In genomic region chr2:72147971-72148369, GRCh38 we compare ENCODE assay signal across 9 cellular contexts. TPM values are rescaled to one million over a fixed set of nuclear protein-coding genes. Genes with fewer than 3 reads are reported as not detected.
DNase-seq lines count a peak whose midpoint lies in the region; ATAC-seq and TF ChIP-seq lines count a peak whose summit lies in the region.
"Had no signal": no experiment of that assay in that cellular context is flagged by ENCODE, and none has a peak within 500 bp of the region (broad histone marks: within the 10 kb centered on the region; RNA-seq: fewer than 3 reads in every experiment).

No MANE protein-coding gene starts in this region.

- peaks cover 74% of the 10 kb centered on the region for H3K27me3 Mint-ChIP-seq in stimulated activated naive CD8-positive, alpha-beta T cell treated with anti-CD3 and anti-CD28 coated beads, Interleukin-15, Interleukin-2, amounts not matched to agents 100 ng/mL and 50 ng/mL, for 24 hours
- H3K27me3 Mint-ChIP-seq in chondrocyte (ENCODE audit: low read depth) (peaks cover 44% of the 10 kb centered on the region), natural killer cell (ENCODE audit: low read depth in 2 of 2) (peaks cover 61 to 66% of the 10 kb centered on the region in 2 donors)

- TF ChIP-seq CTCF in chondrocyte (IDR thresholded peaks at IDR 0.05) (no peak), natural killer cell (IDR thresholded peaks at IDR 0.05) (no peak)

- H3K4me1 Mint-ChIP-seq in stimulated activated naive CD8-positive, alpha-beta T cell treated with anti-CD3 and anti-CD28 coated beads, Interleukin-15, Interleukin-2, amounts not matched to agents 100 ng/mL and 50 ng/mL, for 24 hours (ENCODE audit: low read depth), result peaks cover 51% of the 10 kb centered on the region
- peaks cover 51% of the 10 kb centered on the region for H3K4me1 Mint-ChIP-seq in chondrocyte (ENCODE audit: low read depth)
- peaks cover 35 to 43% of the 10 kb centered on the region in 2 donors for H3K4me1 Mint-ChIP-seq in natural killer cell

- peak overlapping the region; percentile 64 for H3K4me3 Mint-ChIP-seq in stimulated activated naive CD8-positive, alpha-beta T cell treated with anti-CD3 and anti-CD28 coated beads, Interleukin-15, Interleukin-2, amounts not matched to agents 100 ng/mL and 50 ng/mL, for 24 hours
- H3K4me3 Mint-ChIP-seq in chondrocyte (ENCODE audit: unreplicated experiment) (peak overlapping the region; percentile 64), natural killer cell (peak overlapping the region; percentile 80)

- no peak for ATAC-seq in stimulated activated naive CD8-positive, alpha-beta T cell treated with anti-CD3 and anti-CD28 coated beads, Interleukin-15, Interleukin-2, amounts not matched to agents 100 U/mL and 50 U/mL, for 24 hours
- ATAC-seq in natural killer cell, result no peak
- ATAC-seq in HG03175 (IDR thresholded peaks at IDR 0.05; ENCODE audit: unreplicated experiment), result no peak

- DNase-seq in stimulated activated naive CD8-positive, alpha-beta T cell treated with anti-CD3 and anti-CD28 coated beads, Interleukin-15, Interleukin-2, amounts not matched to agents 100 U/mL and 50 U/mL, for 24 hours, result no peak
- DNase-seq in chondrocyte (ENCODE audit: low spot score), result no peak
- DNase-seq in natural killer cell, result no peak
- no peak for DNase-seq in DMS114 treated with DMSO at 0.1 percent for 48 hours (lab: John Stamatoyannopoulos, UW; ENCODE audit: unreplicated experiment)
- no peak for DNase-seq in HuH-7.5 (ENCODE audit: low spot score)
- no peak for DNase-seq in HPDE6-E6E7 (ENCODE audit: extremely low spot score)
- DNase-seq: DND-41 had no signal

- intact Hi-C loops in natural killer cell (cut with micrococcal nuclease), result no loop called here

- no peak overlapping the region for H3K27ac Mint-ChIP-seq in stimulated activated naive CD8-positive, alpha-beta T cell treated with anti-CD3 and anti-CD28 coated beads, Interleukin-15, Interleukin-2, amounts not matched to agents 100 ng/mL and 50 ng/mL, for 24 hours
- H3K27ac Mint-ChIP-seq in chondrocyte (ENCODE audit: unreplicated experiment) (no peak overlapping the region), natural killer cell (no peak overlapping the region)

- H3K36me3 Mint-ChIP-seq in stimulated activated naive CD8-positive, alpha-beta T cell treated with anti-CD3 and anti-CD28 coated beads, Interleukin-15, Interleukin-2, amounts not matched to agents 100 ng/mL and 50 ng/mL, for 24 hours (ENCODE audit: low read depth), result peaks cover 3% of the 10 kb centered on the region
- H3K36me3 Mint-ChIP-seq in chondrocyte (ENCODE audit: low read depth) (peaks cover 3% of the 10 kb centered on the region), natural killer cell (no peaks in the 10 kb centered on the region)

- H3K9me3 Mint-ChIP-seq in stimulated activated naive CD8-positive, alpha-beta T cell treated with anti-CD3 and anti-CD28 coated beads, Interleukin-15, Interleukin-2, amounts not matched to agents 100 ng/mL and 50 ng/mL, for 24 hours, result no peaks in the 10 kb centered on the region
- no peaks in the 10 kb centered on the region for H3K9me3 Mint-ChIP-seq in chondrocyte (ENCODE audit: low read depth)
- no peaks in the 10 kb centered on the region for H3K9me3 Mint-ChIP-seq in natural killer cell

RNA-seq across cellular contexts. Expression of gene CYP26B1, which starts 0.3 kb away (rescaled TPM):
- total RNA-seq in chondrocyte, result 2.7 to 4.9 TPM (median 4.7 TPM) in 3 replicates
- not detected for total RNA-seq in natural killer cell
